Comparison of ENCODE assay signal across 1 cellular context in the genomic region with DNA sequence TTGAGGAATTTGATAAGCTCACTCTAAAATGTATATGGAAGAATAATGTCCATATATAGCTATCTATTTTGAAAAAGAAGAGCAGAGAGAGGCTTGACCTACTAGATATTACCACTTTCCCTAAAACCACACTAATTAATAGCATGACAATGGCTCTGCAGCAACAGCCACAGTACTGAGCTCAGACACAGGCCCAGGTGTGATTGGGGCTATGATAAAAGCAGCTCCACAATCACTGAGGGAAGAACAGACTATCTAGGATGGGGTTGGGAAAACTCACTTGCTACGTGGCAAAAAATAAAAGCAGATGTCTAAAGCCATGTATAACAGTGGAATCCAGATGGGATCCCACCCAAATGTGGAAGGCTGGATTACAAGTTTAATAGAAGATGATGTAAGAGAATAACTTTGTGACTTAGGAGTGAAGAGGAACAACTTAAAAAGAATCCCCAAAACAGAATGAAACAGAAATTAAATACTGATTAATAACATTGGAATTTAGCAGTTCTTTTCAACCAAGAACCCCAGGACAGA.
TF ChIP-seq lines count a peak whose summit lies in the region.

No MANE protein-coding gene starts in this region.

TF ChIP-seq in WTC11, 78 proteins besides CTCF, POLR2A, EP300 and RAD21 (continued from another document):
- TF ChIP-seq, protein P1, sequence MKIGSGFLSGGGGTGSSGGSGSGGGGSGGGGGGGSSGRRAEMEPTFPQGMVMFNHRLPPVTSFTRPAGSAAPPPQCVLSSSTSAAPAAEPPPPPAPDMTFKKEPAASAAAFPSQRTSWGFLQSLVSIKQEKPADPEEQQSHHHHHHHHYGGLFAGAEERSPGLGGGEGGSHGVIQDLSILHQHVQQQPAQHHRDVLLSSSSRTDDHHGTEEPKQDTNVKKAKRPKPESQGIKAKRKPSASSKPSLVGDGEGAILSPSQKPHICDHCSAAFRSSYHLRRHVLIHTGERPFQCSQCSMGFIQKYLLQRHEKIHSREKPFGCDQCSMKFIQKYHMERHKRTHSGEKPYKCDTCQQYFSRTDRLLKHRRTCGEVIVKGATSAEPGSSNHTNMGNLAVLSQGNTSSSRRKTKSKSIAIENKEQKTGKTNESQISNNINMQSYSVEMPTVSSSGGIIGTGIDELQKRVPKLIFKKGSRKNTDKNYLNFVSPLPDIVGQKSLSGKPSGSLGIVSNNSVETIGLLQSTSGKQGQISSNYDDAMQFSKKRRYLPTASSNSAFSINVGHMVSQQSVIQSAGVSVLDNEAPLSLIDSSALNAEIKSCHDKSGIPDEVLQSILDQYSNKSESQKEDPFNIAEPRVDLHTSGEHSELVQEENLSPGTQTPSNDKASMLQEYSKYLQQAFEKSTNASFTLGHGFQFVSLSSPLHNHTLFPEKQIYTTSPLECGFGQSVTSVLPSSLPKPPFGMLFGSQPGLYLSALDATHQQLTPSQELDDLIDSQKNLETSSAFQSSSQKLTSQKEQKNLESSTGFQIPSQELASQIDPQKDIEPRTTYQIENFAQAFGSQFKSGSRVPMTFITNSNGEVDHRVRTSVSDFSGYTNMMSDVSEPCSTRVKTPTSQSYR (CRISPR knock-in tag; IDR thresholded peaks at IDR 0.05) = no peak
- TF ChIP-seq, protein P2, sequence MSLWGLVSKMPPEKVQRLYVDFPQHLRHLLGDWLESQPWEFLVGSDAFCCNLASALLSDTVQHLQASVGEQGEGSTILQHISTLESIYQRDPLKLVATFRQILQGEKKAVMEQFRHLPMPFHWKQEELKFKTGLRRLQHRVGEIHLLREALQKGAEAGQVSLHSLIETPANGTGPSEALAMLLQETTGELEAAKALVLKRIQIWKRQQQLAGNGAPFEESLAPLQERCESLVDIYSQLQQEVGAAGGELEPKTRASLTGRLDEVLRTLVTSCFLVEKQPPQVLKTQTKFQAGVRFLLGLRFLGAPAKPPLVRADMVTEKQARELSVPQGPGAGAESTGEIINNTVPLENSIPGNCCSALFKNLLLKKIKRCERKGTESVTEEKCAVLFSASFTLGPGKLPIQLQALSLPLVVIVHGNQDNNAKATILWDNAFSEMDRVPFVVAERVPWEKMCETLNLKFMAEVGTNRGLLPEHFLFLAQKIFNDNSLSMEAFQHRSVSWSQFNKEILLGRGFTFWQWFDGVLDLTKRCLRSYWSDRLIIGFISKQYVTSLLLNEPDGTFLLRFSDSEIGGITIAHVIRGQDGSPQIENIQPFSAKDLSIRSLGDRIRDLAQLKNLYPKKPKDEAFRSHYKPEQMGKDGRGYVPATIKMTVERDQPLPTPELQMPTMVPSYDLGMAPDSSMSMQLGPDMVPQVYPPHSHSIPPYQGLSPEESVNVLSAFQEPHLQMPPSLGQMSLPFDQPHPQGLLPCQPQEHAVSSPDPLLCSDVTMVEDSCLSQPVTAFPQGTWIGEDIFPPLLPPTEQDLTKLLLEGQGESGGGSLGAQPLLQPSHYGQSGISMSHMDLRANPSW (CRISPR knock-in tag; conservative IDR thresholded peaks at IDR 0.05; ENCODE audit: low read depth) = no peak
